ENCODE assay signal across 15 cellular contexts in genomic region chr2:45153126-45153525, GRCh38.
DNase-seq lines count a peak whose midpoint lies in the region; ATAC-seq and TF ChIP-seq lines count a peak whose summit lies in the region.
"Had no signal": no experiment of that assay in that cellular context is flagged by ENCODE, and none has a peak within 500 bp of the region (broad histone marks: within the 10 kb centered on the region; RNA-seq: fewer than 3 reads in every experiment).

No MANE protein-coding gene starts in this region.

- H3K4me3 ChIP-seq in WERI-Rb-1 (ENCODE audit: low read depth, low read length) = no peak overlapping the region

- CTCF ChIA-PET in activated CD4-positive, alpha-beta T cell treated with anti-CD3 and anti-CD28 coated beads for 36 hours (lab: Charles Lee) = no interaction called here

- peak; percentile 28 to 65 for DNase-seq in NCI-H526 (lab: John Stamatoyannopoulos, UW)
- peak; percentile 71 for DNase-seq in WERI-Rb-1
- DNase-seq in DMS114 treated with DMSO at 0.1 percent for 48 hours (lab: John Stamatoyannopoulos, UW; ENCODE audit: unreplicated experiment) = no peak
- no peak for DNase-seq in activated CD4-positive, alpha-beta T cell treated with anti-CD3 and anti-CD28 coated beads for 36 hours
- no peak for DNase-seq in stimulated activated CD4-positive, alpha-beta T cell treated with anti-CD3 and anti-CD28 coated beads, Interleukin-1b, Interleukin-23, amount 100 ng/mL, for 48 hours
- DNase-seq: C1 segment of cervical spinal cord; Calu3; CD4-positive, alpha-beta T cell; DMS153; DMS79 treated with DMSO at 0.1 percent for 48 hours; EL had no signal

- TF ChIP-seq CTCF in WERI-Rb-1 (IDR thresholded peaks at IDR 0.05; ENCODE audit: low read depth, low read length) (no peak), nephron (IDR thresholded peaks at IDR 0.05; ENCODE audit: unreplicated experiment in 3 of 3) (no peak)

- H3K27me3 Mint-ChIP-seq in nephron (ENCODE audit: low read depth) = peaks cover 15% of the 10 kb centered on the region
- peaks cover 12% of the 10 kb centered on the region for H3K27me3 Mint-ChIP-seq in activated CD4-positive, alpha-beta T cell treated with anti-CD3 and anti-CD28 coated beads for 36 hours

- H3K9me3 Mint-ChIP-seq in nephron = peaks cover 21% of the 10 kb centered on the region
- H3K9me3 Mint-ChIP-seq in activated CD4-positive, alpha-beta T cell treated with anti-CD3 and anti-CD28 coated beads for 36 hours (ENCODE audit: low read depth) = no peaks in the 10 kb centered on the region

- no peaks in the 10 kb centered on the region for H3K9me3 ChIP-seq in WERI-Rb-1 (ENCODE audit: severe bottlenecking)

- no peak for ATAC-seq in activated CD4-positive, alpha-beta T cell treated with anti-CD3 and anti-CD28 coated beads for 36 hours
- no peak for ATAC-seq in GM18907 (IDR thresholded peaks at IDR 0.05; ENCODE audit: unreplicated experiment)

- peaks cover 3% of the 10 kb centered on the region for H3K36me3 Mint-ChIP-seq in nephron (ENCODE audit: low read depth)
- no peaks in the 10 kb centered on the region for H3K36me3 Mint-ChIP-seq in activated CD4-positive, alpha-beta T cell treated with anti-CD3 and anti-CD28 coated beads for 36 hours (ENCODE audit: low read depth)

- no peak overlapping the region; the same call in 1 of the 2 replicates for H3K27ac ChIP-seq in WERI-Rb-1
- H3K27ac ChIP-seq: HL-60 had no signal

- no peaks in the 10 kb centered on the region for H3K27me3 ChIP-seq in WERI-Rb-1 (ENCODE audit: insufficient read depth, low read depth, severe bottlenecking)

- no peak overlapping the region for H3K4me3 Mint-ChIP-seq in nephron
- no peak overlapping the region for H3K4me3 Mint-ChIP-seq in activated CD4-positive, alpha-beta T cell treated with anti-CD3 and anti-CD28 coated beads for 36 hours
- H3K4me3 Mint-ChIP-seq: B cell; CD4-positive, alpha-beta T cell had no signal

- intact Hi-C loops in activated CD4-positive, alpha-beta T cell treated with anti-CD3 and anti-CD28 coated beads for 36 hours (cut with DNase I, micrococcal nuclease) = no loop called here

- peaks cover 21% of the 10 kb centered on the region for H3K4me1 Mint-ChIP-seq in nephron
- no peaks in the 10 kb centered on the region for H3K4me1 Mint-ChIP-seq in activated CD4-positive, alpha-beta T cell treated with anti-CD3 and anti-CD28 coated beads for 36 hours
- H3K4me1 Mint-ChIP-seq: B cell had no signal

- H3K36me3 ChIP-seq in WERI-Rb-1 = no peaks in the 10 kb centered on the region

- POLR2A ChIA-PET in activated CD4-positive, alpha-beta T cell treated with anti-CD3 and anti-CD28 coated beads for 36 hours (lab: Charles Lee) = no interaction called here

- peak overlapping the region in 2 of 3 experiments; percentile 28 to 82 for H3K27ac Mint-ChIP-seq in nephron
- H3K27ac Mint-ChIP-seq in activated CD4-positive, alpha-beta T cell treated with anti-CD3 and anti-CD28 coated beads for 36 hours = no peak overlapping the region
- H3K27ac Mint-ChIP-seq: B cell; CD4-positive, alpha-beta T cell had no signal

Comparison
In these comparisons a context has a peak if more than half of its experiments do, and no peak if none do; other contexts are left out.
1. DNase-seq: peak in NCI-H526 (2 of 2) and WERI-Rb-1 (single experiment); none in DMS114 treated with DMSO at 0.1 percent for 48 hours (single experiment), activated CD4-positive, alpha-beta T cell treated with anti-CD3 and anti-CD28 coated beads for 36 hours (single experiment) and stimulated activated CD4-positive, alpha-beta T cell treated with anti-CD3 and anti-CD28 coated beads, Interleukin-1b, Interleukin-23, amount 100 ng/mL, for 48 hours (single experiment).